9 cellular contexts compared by ENCODE assay signal in the genomic region with DNA sequence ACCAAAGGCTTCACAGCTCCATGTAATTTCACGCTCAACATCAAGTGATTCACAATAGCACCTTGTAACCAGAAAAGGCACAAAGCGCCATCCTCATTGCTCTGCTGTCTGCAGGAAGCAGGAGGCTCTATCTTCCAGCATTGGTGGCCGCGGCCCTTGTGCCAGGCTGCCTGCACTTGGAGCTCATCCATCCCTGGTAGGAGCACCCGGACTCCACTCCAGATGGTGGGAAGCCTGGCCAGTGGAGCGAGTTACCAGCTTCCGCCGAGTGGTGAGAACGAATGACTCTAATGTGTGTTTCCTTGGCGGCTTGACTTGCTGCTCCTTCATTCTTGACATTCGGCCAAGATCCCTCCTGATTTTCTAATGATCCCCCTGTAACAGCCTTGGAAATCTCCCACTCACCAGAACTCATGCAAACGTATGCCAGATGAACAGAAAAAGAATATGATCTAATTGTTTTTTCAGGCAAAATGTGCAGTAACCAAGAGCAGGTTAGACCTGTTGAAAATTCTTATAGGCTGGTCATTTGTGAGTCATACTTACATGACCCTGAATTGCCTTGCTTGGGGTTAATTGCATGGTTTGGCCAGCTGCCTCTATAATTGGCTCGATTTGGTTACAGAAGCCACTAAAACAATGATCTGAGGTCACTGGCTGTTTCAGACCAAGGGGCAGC.
A peak's percentile ranks its signal among the peaks of the same experiment; 100 is the strongest.
DNase-seq lines count a peak whose midpoint lies in the region; TF ChIP-seq lines count a peak whose summit lies in the region.
"Had no signal": no experiment of that assay in that cellular context is flagged by ENCODE, and none has a peak within 500 bp of the region (broad histone marks: within the 10 kb centered on the region; RNA-seq: fewer than 3 reads in every experiment).

No MANE protein-coding gene starts in this region.

- POLR2A ChIA-PET in A673 (lab: Charles Lee; ENCODE audit: low non-redundant PET): no interaction called here

- H3K4me3 ChIP-seq in subcutaneous abdominal adipose tissue (ENCODE audit: low read depth in 1 of 5, low read length in 5 of 5) (peak overlapping the region in 3 of 5 donors; percentile 12 to 26 (median 13)), A673 (ENCODE audit: low read depth, low read length, poor library complexity, severe bottlenecking) (no peak overlapping the region)

- H3K27ac ChIP-seq in subcutaneous abdominal adipose tissue (ENCODE audit: low read depth, low read length): peak overlapping the region; percentile 47
- H3K27ac ChIP-seq in A673 (ENCODE audit: low read depth, low read length, poor library complexity, severe bottlenecking): no peak overlapping the region

- H3K27me3 ChIP-seq in subcutaneous abdominal adipose tissue (ENCODE audit: control insufficient read depth in 5 of 5, insufficient read depth in 4 of 5, low read length in 5 of 5): no peaks in the 10 kb centered on the region
- no peaks in the 10 kb centered on the region for H3K27me3 ChIP-seq in A673 (replicated peaks; ENCODE audit: insufficient read depth, low read depth, low read length, poor library complexity)

- H3K9ac ChIP-seq in subcutaneous abdominal adipose tissue (ENCODE audit: low read length in 5 of 5): peak overlapping the region in 1 of 5 donors; percentile 12

- H3K4me1 ChIP-seq in subcutaneous abdominal adipose tissue (ENCODE audit: control insufficient read depth in 5 of 5, insufficient read depth in 5 of 5, low read length in 5 of 5) (peaks cover 10 to 51% (median 41%) of the 10 kb centered on the region in 5 donors), A673 (ENCODE audit: insufficient read depth, low read length, poor library complexity, severe bottlenecking) (no peaks in the 10 kb centered on the region)

- peak; percentile 84 for DNase-seq in HT1080 (ENCODE audit: low read depth)
- peak; percentile 68 for DNase-seq in SW480 (ENCODE audit: low spot score)
- DNase-seq in glomerular visceral epithelial cell (ENCODE audit: extremely low spot score): peak; percentile 94
- DNase-seq in A673 (ENCODE audit: low spot score): no peak
- DNase-seq in activated naive CD4-positive, alpha-beta T cell treated with anti-CD3 and anti-CD28 coated beads, Interleukin-2, amount 50 U/mL, for 16 hours: no peak
- DNase-seq in NCI-H2107 (lab: John Stamatoyannopoulos, UW): no peak
- no peak for DNase-seq in NCI-H510A (lab: John Stamatoyannopoulos, UW)
- DNase-seq: activated CD4-positive, alpha-beta T cell treated with anti-CD3 and anti-CD28 coated beads for 1 hour had no signal

- H3K36me3 ChIP-seq in subcutaneous abdominal adipose tissue (ENCODE audit: control insufficient read depth in 5 of 5, insufficient read depth in 5 of 5, low read length in 5 of 5) (no peaks in the 10 kb centered on the region), A673 (ENCODE audit: insufficient read depth, low read length, poor library complexity, severe bottlenecking) (no peaks in the 10 kb centered on the region)

- H3K9me3 ChIP-seq in subcutaneous abdominal adipose tissue (ENCODE audit: control insufficient read depth in 5 of 5, low read length in 5 of 5) (no peaks in the 10 kb centered on the region), A673 (ENCODE audit: low read depth, low read length, poor library complexity, severe bottlenecking) (no peaks in the 10 kb centered on the region)

- no peak for TF ChIP-seq CTCF in A673 (conservative IDR thresholded peaks at IDR 0.05; ENCODE audit: low read depth, low read length)

- intact Hi-C loops in A673 (cut with micrococcal nuclease; ENCODE audit: unreplicated experiment): no loop called here

- CTCF ChIA-PET in A673 (lab: Charles Lee): no interaction called here

- BruUV-seq in A673 (replicated peaks; lab: Mats Ljungman, UMichigan): no TSS peak

Comparison
In these comparisons a context has a peak if more than half of its experiments do, and no peak if none do; other contexts are left out.
1. DNase-seq: peak in HT1080 (single experiment), SW480 (single experiment) and glomerular visceral epithelial cell (single experiment); none in A673 (single experiment), activated naive CD4-positive, alpha-beta T cell treated with anti-CD3 and anti-CD28 coated beads, Interleukin-2, amount 50 U/mL, for 16 hours (single experiment), NCI-H2107 (single experiment) and NCI-H510A (single experiment).